27 cellular contexts compared by ENCODE assay signal in genomic region chr2:22901471-22901870, GRCh38.
DNase-seq lines count a peak whose midpoint lies in the region; ATAC-seq and TF ChIP-seq lines count a peak whose summit lies in the region.
"Had no signal": no experiment of that assay in that cellular context is flagged by ENCODE, and none has a peak within 500 bp of the region (broad histone marks: within the 10 kb centered on the region; RNA-seq: fewer than 3 reads in every experiment).

No MANE protein-coding gene starts in this region.

- dilution Hi-C loops in mammary epithelial cell (cut with HindIII; ENCODE audit: low sequenced_read_pairs), result no loop called here

- H4K20me1 ChIP-seq in mammary epithelial cell (ENCODE audit: insufficient read depth, low read length) (no peaks in the 10 kb centered on the region), neural cell (ENCODE audit: insufficient read depth) (no peaks in the 10 kb centered on the region)

- H3K9me3 ChIP-seq in mammary epithelial cell (replicated peaks; ENCODE audit: insufficient read depth, low read length), result no peaks in the 10 kb centered on the region
- no peaks in the 10 kb centered on the region for H3K9me3 ChIP-seq in breast epithelium
- no peaks in the 10 kb centered on the region for H3K9me3 ChIP-seq in neural cell (ENCODE audit: low read length)
- no peaks in the 10 kb centered on the region for H3K9me3 ChIP-seq in psoas muscle
- H3K9me3 ChIP-seq in Caco-2, result no peaks in the 10 kb centered on the region
- H3K9me3 ChIP-seq: SJSA1 had no signal

- H3K4me1 ChIP-seq in mammary epithelial cell (ENCODE audit: insufficient read depth, low read length), result peaks cover 7% of the 10 kb centered on the region
- H3K4me1 ChIP-seq in breast epithelium, result no peaks in the 10 kb centered on the region
- no peaks in the 10 kb centered on the region for H3K4me1 ChIP-seq in foreskin keratinocyte
- H3K4me1 ChIP-seq in psoas muscle, result no peaks in the 10 kb centered on the region
- no peaks in the 10 kb centered on the region for H3K4me1 ChIP-seq in Caco-2
- H3K4me1 ChIP-seq: SJSA1 had no signal

- intact Hi-C loops in mammary epithelial cell (cut with micrococcal nuclease) (loop anchor here (10.0 kb wide), 1 partner anchor 453 kb away; no protein-coding TSS in a partner anchor), breast epithelium (cut with DNase I; ENCODE audit: low total_unique reads) (no loop called here), psoas muscle (cut with DNase I) (loop anchor here in 1 of 2 donors (5.0 kb wide), 1 partner anchor 451 kb away; no protein-coding TSS in a partner anchor), sciatic nerve (cut with DNase I) (no loop called here), Caco-2 (cut with micrococcal nuclease; ENCODE audit: unreplicated experiment) (no loop called here)

- no peaks in the 10 kb centered on the region for H3K4me1 Mint-ChIP-seq in Caco-2 (ENCODE audit: low read depth, unreplicated experiment)
- H3K4me1 Mint-ChIP-seq: GM23338, IgD-negative memory B cell had no signal

- H3K4me3 ChIP-seq in mammary epithelial cell (replicated peaks in 1 of 3; ENCODE audit: insufficient read depth in 1 of 3, low read depth in 2 of 3, low read length in 3 of 3), result no peak overlapping the region
- H3K4me3 ChIP-seq in breast epithelium, result no peak overlapping the region
- H3K4me3 ChIP-seq in neural cell (ENCODE audit: low read length), result peak overlapping the region; percentile 9
- no peak overlapping the region for H3K4me3 ChIP-seq in psoas muscle
- H3K4me3 ChIP-seq in Caco-2 (ENCODE audit: low read depth, low read length), result no peak overlapping the region
- H3K4me3 ChIP-seq: GM12878, GM23338, SJSA1 had no signal

- peak overlapping the region; percentile 50 for H2AFZ ChIP-seq in mammary epithelial cell (ENCODE audit: low read depth, low read length)
- H2AFZ ChIP-seq in neural cell (ENCODE audit: low read depth, low read length), result no peak overlapping the region

- TF ChIP-seq EP300 in neural cell (conservative IDR thresholded peaks at IDR 0.05; ENCODE audit: poor library complexity, severe bottlenecking), result no peak

- no peak for TF ChIP-seq POLR2A in breast epithelium (IDR thresholded peaks at IDR 0.05)

- H3K27me3 Mint-ChIP-seq in Caco-2 (ENCODE audit: insufficient read depth, unreplicated experiment), result no peaks in the 10 kb centered on the region

- WGBS in mammary epithelial cell (ENCODE audit: low coverage, missing lambda C conversion rate), result 2% methylated on average over 6 of the region's 6 CpGs
- 47 to 58% (median 51%) methylated on average over 6 of the region's 6 CpGs for WGBS in psoas muscle, 3 donors

- H3K36me3 Mint-ChIP-seq in Caco-2 (ENCODE audit: insufficient read depth, unreplicated experiment), result no peaks in the 10 kb centered on the region
- H3K36me3 Mint-ChIP-seq: IgD-negative memory B cell had no signal

- TF ChIP-seq RAD21 in neural cell (conservative IDR thresholded peaks at IDR 0.05), result no peak

- no peak overlapping the region for H3K4me3 Mint-ChIP-seq in Caco-2 (ENCODE audit: unreplicated experiment)
- H3K4me3 Mint-ChIP-seq: GM23338, H9, HFFc6 had no signal

- H3K36me3 ChIP-seq in mammary epithelial cell (ENCODE audit: insufficient read depth, low read length) (no peaks in the 10 kb centered on the region), breast epithelium (no peaks in the 10 kb centered on the region), neural cell (ENCODE audit: insufficient read depth, low read length) (no peaks in the 10 kb centered on the region), psoas muscle (ENCODE audit: insufficient read depth in 1 of 2, low read depth in 1 of 2) (no peaks in the 10 kb centered on the region), Caco-2 (ENCODE audit: control insufficient read depth, insufficient read depth, low read length) (no peaks in the 10 kb centered on the region)
- H3K36me3 ChIP-seq: SJSA1 had no signal

- no TSS peak for BruUV-seq in mammary epithelial cell (replicated peaks; lab: Mats Ljungman, UMichigan)
- BruUV-seq in Caco-2 (replicated peaks; lab: Mats Ljungman, UMichigan), result no TSS peak

- peak overlapping the region; percentile 48 for H3K4me2 ChIP-seq in mammary epithelial cell (ENCODE audit: insufficient read depth, low read depth, low read length)
- H3K4me2 ChIP-seq in neural cell (ENCODE audit: low read length), result no peak overlapping the region
- H3K4me2 ChIP-seq: GM23338, KMS-11 had no signal

- H3K9me2 ChIP-seq in neural cell (ENCODE audit: insufficient read depth, low read length), result no peaks in the 10 kb centered on the region

- POLR2A ChIA-PET in Caco-2 (lab: Charles Lee), result no interaction called here

- DNase-seq in mammary epithelial cell (peak; percentile 85), breast epithelium (ENCODE audit: low spot score in 2 of 2) (no peak), foreskin keratinocyte (peak; percentile 25 to 39), superior temporal gyrus (ENCODE audit: extremely low spot score) (no peak), psoas muscle (no peak), sciatic nerve (ENCODE audit: low spot score) (no peak), Caco-2 (no peak)
- DNase-seq: 8988T; ACHN; DMS79; EL; GDM1; H9; HFFc6; MM.1S; NCI-H2029; NCI-H526; NK-92 treated with Interleukin-12 subunit alpha and Interleukin-12 subunit beta, amount 100 ng/mL, for 24 hours; PC-3; Right ventricle myocardium superior had no signal

- H3K27ac Mint-ChIP-seq in Caco-2 (ENCODE audit: unreplicated experiment), result no peak overlapping the region
- H3K27ac Mint-ChIP-seq: GM23338, H9, HFFc6, IgD-negative memory B cell had no signal

- CTCF ChIA-PET in mammary epithelial cell (lab: Charles Lee; ENCODE audit: low non-redundant PET) (no interaction called here), Caco-2 (lab: Charles Lee) (no interaction called here)

- no peaks in the 10 kb centered on the region for H3K27me3 ChIP-seq in mammary epithelial cell (ENCODE audit: insufficient read depth, low read length)
- no peaks in the 10 kb centered on the region for H3K27me3 ChIP-seq in breast epithelium
- H3K27me3 ChIP-seq in foreskin keratinocyte, result no peaks in the 10 kb centered on the region
- H3K27me3 ChIP-seq in neural cell (ENCODE audit: insufficient read depth, low read depth, low read length), result no peaks in the 10 kb centered on the region
- H3K27me3 ChIP-seq in psoas muscle (ENCODE audit: insufficient read depth in 3 of 3, low read length in 2 of 3), result no peaks in the 10 kb centered on the region
- no peaks in the 10 kb centered on the region for H3K27me3 ChIP-seq in Caco-2 (replicated peaks; ENCODE audit: control insufficient read depth, insufficient read depth, low read length)
- H3K27me3 ChIP-seq: SJSA1 had no signal

- no peaks in the 10 kb centered on the region for H3F3A ChIP-seq in neural cell (ENCODE audit: insufficient read depth, low read length, poor library complexity, severe bottlenecking)

- H3K79me2 ChIP-seq in mammary epithelial cell (ENCODE audit: insufficient read depth, low read length) (no peaks in the 10 kb centered on the region), neural cell (replicated peaks; ENCODE audit: insufficient read depth, low read length) (no peaks in the 10 kb centered on the region)

- ATAC-seq in foreskin keratinocyte, result peak; percentile 20
- no peak for ATAC-seq in psoas muscle
- ATAC-seq in sciatic nerve, result no peak
- ATAC-seq: GM12878, GM23338, PC-3 had no signal

- H3K9ac ChIP-seq in mammary epithelial cell (ENCODE audit: insufficient read depth, low read length) (no peak overlapping the region), neural cell (ENCODE audit: low read length) (no peak overlapping the region)
- H3K9ac ChIP-seq: KMS-11 had no signal

- in situ Hi-C loops in mammary epithelial cell (cut with MboI; ENCODE audit: low sequenced_read_pairs in 2 of 2), result no loop called here

- TF ChIP-seq CTCF in mammary epithelial cell (conservative IDR thresholded peaks at IDR 0.05 in 1 of 2, IDR thresholded peaks at IDR 0.05 in 1 of 2; ENCODE audit: extremely low read depth in 1 of 2, insufficient read depth in 1 of 2, low read depth in 1 of 2, low read length in 2 of 2), result no peak
- TF ChIP-seq CTCF in breast epithelium (IDR thresholded peaks at IDR 0.05), result no peak
- TF ChIP-seq CTCF in foreskin keratinocyte (conservative IDR thresholded peaks at IDR 0.05), result no peak
- no peak for TF ChIP-seq CTCF in neural cell (IDR thresholded peaks at IDR 0.05; ENCODE audit: poor library complexity, severe bottlenecking)
- no peak for TF ChIP-seq CTCF in psoas muscle (IDR thresholded peaks at IDR 0.05)
- TF ChIP-seq CTCF in Caco-2 (IDR thresholded peaks at IDR 0.05; ENCODE audit: insufficient read depth in 1 of 2, low read depth in 1 of 2, low read length in 1 of 2, severe bottlenecking in 1 of 2, unreplicated experiment in 1 of 2), result no peak

- no peaks in the 10 kb centered on the region for H3K9me3 Mint-ChIP-seq in Caco-2 (ENCODE audit: unreplicated experiment)
- H3K9me3 Mint-ChIP-seq: GM23338, H9 had no signal

- H3K27ac ChIP-seq in mammary epithelial cell (ENCODE audit: insufficient read depth, low read depth, low read length) (peak overlapping the region; percentile 25), breast epithelium (no peak overlapping the region), foreskin keratinocyte (no peak overlapping the region), neural cell (ENCODE audit: low read length) (peak overlapping the region; percentile 58), psoas muscle (no peak overlapping the region)
- H3K27ac ChIP-seq: HL-60, KMS-11, SJSA1 had no signal

TF ChIP-seq in neural cell, 6 proteins besides CTCF, POLR2A, EP300 and RAD21 (continues in another document):
- TF ChIP-seq MXI1 (conservative IDR thresholded peaks at IDR 0.05; ENCODE audit: poor library complexity, severe bottlenecking) (no peak), TAF1 (IDR thresholded peaks at IDR 0.05; ENCODE audit: low read depth) (no peak), SMC3 (conservative IDR thresholded peaks at IDR 0.05; ENCODE audit: poor library complexity) (no peak)

Comparison
In these comparisons a context has a peak if more than half of its experiments do, and no peak if none do; other contexts are left out.
1. DNase-seq: peak in mammary epithelial cell (single experiment) and foreskin keratinocyte (2 of 2); none in breast epithelium (0 of 2), superior temporal gyrus (single experiment), psoas muscle (0 of 2), sciatic nerve (single experiment) and Caco-2 (0 of 2).
2. H3K27ac ChIP-seq: peak in mammary epithelial cell (single experiment) and neural cell (single experiment); none in breast epithelium (0 of 2), foreskin keratinocyte (single experiment) and psoas muscle (single experiment).